8 cellular contexts compared by ENCODE assay signal in the genomic region with DNA sequence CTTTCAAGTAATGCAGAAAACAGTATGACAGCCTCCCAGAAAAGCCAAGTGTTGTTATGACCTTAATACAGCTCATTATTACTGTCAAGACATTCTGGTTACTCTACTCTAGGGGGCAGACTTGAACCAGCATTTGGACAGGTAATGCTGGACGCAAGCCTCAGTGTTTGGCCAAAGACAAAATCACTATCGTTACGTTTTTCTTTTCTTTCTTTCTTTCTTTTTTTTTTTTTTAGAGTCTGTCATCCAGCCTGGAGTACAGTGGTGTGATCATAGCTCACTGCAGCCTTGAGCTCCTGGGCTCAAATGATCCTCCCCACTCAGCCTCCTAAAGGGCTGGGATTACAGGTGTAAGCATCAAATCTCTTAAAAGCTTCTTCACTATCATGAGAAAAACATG. TPM values are rescaled to one million over a fixed set of nuclear protein-coding genes. Genes with fewer than 3 reads are reported as not detected.
DNase-seq lines count a peak whose midpoint lies in the region; ATAC-seq and TF ChIP-seq lines count a peak whose summit lies in the region.

No MANE protein-coding gene starts in this region.

- no peak overlapping the region for H3K9ac ChIP-seq in PC-3 (ENCODE audit: low read length)

- no peaks in the 10 kb centered on the region for H3K36me3 ChIP-seq in PC-3 (ENCODE audit: low read depth, low read length)
- no peaks in the 10 kb centered on the region for H3K36me3 ChIP-seq in lower lobe of right lung
- no peaks in the 10 kb centered on the region for H3K36me3 ChIP-seq in aorta (ENCODE audit: control insufficient read depth in 1 of 2, insufficient read depth in 2 of 2, low read length in 1 of 2)

- H3K4me3 ChIP-seq in PC-3 (ENCODE audit: low read length) (no peak overlapping the region; the same call in 1 of the 2 replicates), lower lobe of right lung (no peak overlapping the region), aorta (ENCODE audit: low read length in 2 of 2) (no peak overlapping the region)

- no peaks in the 10 kb centered on the region for H4K20me1 ChIP-seq in PC-3 (ENCODE audit: low read length)

- H3K9me2 ChIP-seq in PC-3 (replicated peaks; ENCODE audit: low read length) = no peaks in the 10 kb centered on the region

- H3K79me2 ChIP-seq in PC-3 (ENCODE audit: low read length) = no peaks in the 10 kb centered on the region

- H3K27me3 ChIP-seq in PC-3 (ENCODE audit: low read length) (no peaks in the 10 kb centered on the region), lower lobe of right lung (ENCODE audit: low read depth) (no peaks in the 10 kb centered on the region), aorta (ENCODE audit: control insufficient read depth in 1 of 2, insufficient read depth in 2 of 2, low read length in 1 of 2) (no peaks in the 10 kb centered on the region)

- DNase-seq in A172 (ENCODE audit: low spot score) (peak; percentile 66), GDM1 (lab: John Stamatoyannopoulos, UW) (peak; percentile 39), HuH-7.5 (ENCODE audit: low spot score) (peak; percentile 54), PC-3 (peak; percentile 79), dermis blood vessel endothelial cell (peak; percentile 71), lower lobe of right lung (no peak), aorta (no peak)

- peak overlapping the region; percentile 27; the same call in 1 of the 2 replicates for H2AFZ ChIP-seq in PC-3 (ENCODE audit: low read length)

- H3K4me1 ChIP-seq in PC-3 (ENCODE audit: insufficient read depth, low read length) (peaks cover 11% of the 10 kb centered on the region), lower lobe of right lung (no peaks in the 10 kb centered on the region), aorta (ENCODE audit: control insufficient read depth in 1 of 2, insufficient read depth in 2 of 2, low read length in 2 of 2) (no peaks in the 10 kb centered on the region)

- no peaks in the 10 kb centered on the region for H3F3A ChIP-seq in PC-3 (ENCODE audit: low read length, unreplicated experiment)

- POLR2A ChIA-PET in PC-3 (lab: Charles Lee; ENCODE audit: unreplicated experiment) = interaction anchor here (0.5 to 1.0 kb wide), 3 partner anchors 29 to 531 kb away, joined by 3 to 4 read pairs (median 3); a partner anchor contains a TSS

- H3K27ac ChIP-seq in PC-3 (ENCODE audit: low read length) (no peak overlapping the region), lower lobe of right lung (no peak overlapping the region), aorta (ENCODE audit: low read depth in 1 of 2, low read length in 2 of 2) (no peak overlapping the region)

- ATAC-seq in GM21825 (IDR thresholded peaks at IDR 0.05; ENCODE audit: unreplicated experiment) = peak; percentile 80
- ATAC-seq in PC-3 = peak; percentile 94
- peak; percentile 85 to 90 for ATAC-seq in lower lobe of right lung
- ATAC-seq in aorta (ENCODE audit: low FRiP score) = peak; percentile 77

- H3K4me2 ChIP-seq in PC-3 (ENCODE audit: low read length) = peak overlapping the region; percentile 52

- peak; percentile 93 for TF ChIP-seq CTCF in PC-3 (conservative IDR thresholded peaks at IDR 0.05; ENCODE audit: low read depth, low read length)
- peak; percentile 68 for TF ChIP-seq CTCF in lower lobe of right lung (IDR thresholded peaks at IDR 0.05)

- 1 to 3% methylated on average over 3 of the region's 3 CpGs for WGBS in aorta, 2 donors

- peaks cover 2% of the 10 kb centered on the region; the same call in 1 of the 2 replicates for H3K9me3 ChIP-seq in PC-3 (ENCODE audit: low read length)
- H3K9me3 ChIP-seq in lower lobe of right lung = no peaks in the 10 kb centered on the region
- no peaks in the 10 kb centered on the region for H3K9me3 ChIP-seq in aorta (ENCODE audit: control insufficient read depth, low read length)

- no TSS peak for BruUV-seq in PC-3 (replicated peaks; lab: Mats Ljungman, UMichigan)

- CTCF ChIA-PET in PC-3 (lab: Charles Lee) = interaction anchor here (0.5 to 2.7 kb wide), 46 partner anchors 14 to 1124 kb away, joined by 3 to 71 read pairs (median 5); a partner anchor contains a TSS

- intact Hi-C loops in PC-3 (cut with micrococcal nuclease) = loop anchor here (1.0 to 10.0 kb wide), 6 partner anchors 127 to 733 kb away; no protein-coding TSS in a partner anchor
- intact Hi-C loops in lower lobe of right lung (cut with DNase I) = loop anchor here (10.0 kb wide), 1 partner anchor 122 kb away; no protein-coding TSS in a partner anchor
- intact Hi-C loops in aorta (cut with DNase I) = loop anchor here (1.0 to 2.0 kb wide), 2 partner anchors 127 to 132 kb away; no protein-coding TSS in a partner anchor

RNA-seq across cellular contexts. Expression of a gene that starts 29.4 kb away (rescaled TPM):
- total RNA-seq in A172 (2014; rRNA removed; shearing (Covaris generic)) = 11.5 and 17.9 TPM in 2 replicates
- total RNA-seq in PC-3 (2014; rRNA removed) (7.6 and 9.4 TPM in 2 replicates), dermis blood vessel endothelial cell (9.0 and 16.1 TPM in 2 replicates), lower lobe of right lung (17.2 TPM), aorta (10 to 100 TPM; 39.2 to 47.5 TPM)
- 10 to 100 TPM; 29.2 to 33.5 TPM for polyA plus RNA-seq in aorta

Comparison
In these comparisons a context has a peak if more than half of its experiments do, and no peak if none do; other contexts are left out.
1. DNase-seq: peak in A172 (single experiment), GDM1 (single experiment), HuH-7.5 (single experiment), PC-3 (single experiment) and dermis blood vessel endothelial cell (single experiment); none in lower lobe of right lung (single experiment) and aorta (0 of 2).
2. Peak in every context shown above with its lines, with median percentiles within 50 percentile points of each other: ATAC-seq.